19 cellular contexts compared by ENCODE assay signal in the genomic region with DNA sequence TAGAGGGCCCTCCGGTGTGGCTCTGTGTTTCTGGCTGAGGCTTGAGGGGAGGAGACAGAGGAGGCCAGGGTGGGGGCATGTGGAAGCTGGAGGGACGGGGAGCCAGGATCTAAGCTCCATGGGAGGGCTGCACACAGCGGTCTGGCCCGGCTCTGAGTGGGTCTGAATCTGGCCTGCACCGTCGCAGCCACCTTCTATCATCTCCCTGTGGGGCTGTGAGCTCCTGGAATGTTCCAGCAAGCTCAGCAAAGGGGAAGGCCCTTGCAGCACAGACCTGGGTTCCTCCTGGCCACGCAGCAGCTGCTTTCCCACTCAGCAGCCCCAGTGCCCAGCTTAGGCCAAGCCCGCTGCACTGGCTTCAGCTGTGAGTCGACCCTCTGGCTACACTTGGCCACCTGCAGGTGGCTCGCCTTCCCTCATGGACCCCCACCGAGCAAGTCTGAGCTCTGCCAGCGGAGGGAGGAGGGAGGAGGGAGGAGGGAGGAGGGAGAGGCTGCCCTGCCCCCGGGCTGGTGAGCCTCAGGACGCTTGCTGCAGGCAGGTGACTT. TPM values are rescaled to one million over a fixed set of nuclear protein-coding genes. Genes with fewer than 3 reads are reported as not detected.
A peak's percentile ranks its signal among the peaks of the same experiment; 100 is the strongest.
DNase-seq lines count a peak whose midpoint lies in the region; ATAC-seq and TF ChIP-seq lines count a peak whose summit lies in the region.
"Had no signal": no experiment of that assay in that cellular context is flagged by ENCODE, and none has a peak within 500 bp of the region (broad histone marks: within the 10 kb centered on the region; RNA-seq: fewer than 3 reads in every experiment).

No MANE protein-coding gene starts in this region.

- no peaks in the 10 kb centered on the region for H3K79me2 ChIP-seq in PC-3 (ENCODE audit: low read length)

- intact Hi-C loops in PC-3 (cut with micrococcal nuclease), result no loop called here
- intact Hi-C loops in stomach (cut with DNase I; ENCODE audit: low total_unique reads), result no loop called here

- H3K4me1 Mint-ChIP-seq in activated naive CD8-positive, alpha-beta T cell treated with anti-CD3 and anti-CD28 coated beads, Interleukin-2, amount 50 U/mL, for 24 hours, result peaks cover 2% of the 10 kb centered on the region
- H3K4me1 Mint-ChIP-seq in activated naive CD8-positive, alpha-beta T cell treated with anti-CD3 and anti-CD28 coated beads for 36 hours, result no peaks in the 10 kb centered on the region
- H3K4me1 Mint-ChIP-seq: mesothelial cell of epicardium, nephron had no signal

- peaks cover 37% of the 10 kb centered on the region for H3K27me3 Mint-ChIP-seq in activated naive CD8-positive, alpha-beta T cell treated with anti-CD3 and anti-CD28 coated beads, Interleukin-2, amount 50 U/mL, for 24 hours
- H3K27me3 Mint-ChIP-seq in activated naive CD8-positive, alpha-beta T cell treated with anti-CD3 and anti-CD28 coated beads for 36 hours, result peaks cover 39% of the 10 kb centered on the region

- H3K27ac Mint-ChIP-seq in activated naive CD8-positive, alpha-beta T cell treated with anti-CD3 and anti-CD28 coated beads, Interleukin-2, amount 50 U/mL, for 24 hours, result no peak overlapping the region
- no peak overlapping the region for H3K27ac Mint-ChIP-seq in activated naive CD8-positive, alpha-beta T cell treated with anti-CD3 and anti-CD28 coated beads for 36 hours
- H3K27ac Mint-ChIP-seq: activated naive CD8-positive, alpha-beta T cell; CD4-positive, alpha-beta T cell; HFFc6; mesothelial cell of epicardium; nephron had no signal

- no peak overlapping the region for H4K91ac ChIP-seq in neuronal stem cell (ENCODE audit: low read depth, low read length, poor library complexity)

- H3K4me1 ChIP-seq in PC-3 (ENCODE audit: insufficient read depth, low read length) (no peaks in the 10 kb centered on the region), stomach (peaks cover 17 to 43% (median 29%) of the 10 kb centered on the region in 4 donors), neuronal stem cell (ENCODE audit: control insufficient read depth in 2 of 2, insufficient read depth in 1 of 2, low read depth in 1 of 2, low read length in 2 of 2) (no peaks in the 10 kb centered on the region)

- DNase-seq in activated naive CD8-positive, alpha-beta T cell treated with anti-CD3 and anti-CD28 coated beads, Interleukin-2, amount 50 U/mL, for 24 hours, result peak; percentile 2
- DNase-seq in activated naive CD8-positive, alpha-beta T cell treated with anti-CD3 and anti-CD28 coated beads for 36 hours, result no peak
- DNase-seq in PC-3 (no peak), iPS-NIHi11 (ENCODE audit: low spot score) (peak; percentile 56), stomach (peak; percentile 9), neuronal stem cell (ENCODE audit: low spot score) (no peak), KG1 (lab: John Stamatoyannopoulos, UW) (no peak)
- no peak for DNase-seq in stimulated activated CD4-positive, alpha-beta T cell treated with anti-CD3 and anti-CD28 coated beads, Interleukin-1b, Interleukin-23, amount 100 ng/mL, for 48 hours
- DNase-seq: activated CD4-positive, alpha-beta T cell treated with anti-CD3 and anti-CD28 coated beads for 48 hours; HFFc6; NCI-H774 had no signal

- no TSS peak for BruUV-seq in PC-3 (replicated peaks; lab: Mats Ljungman, UMichigan)

- no peak overlapping the region for H3K18ac ChIP-seq in neuronal stem cell (ENCODE audit: low read length)

- H3F3A ChIP-seq in PC-3 (ENCODE audit: low read length, unreplicated experiment), result no peaks in the 10 kb centered on the region

- H3K9ac ChIP-seq in PC-3 (ENCODE audit: low read length), result no peak overlapping the region
- no peak overlapping the region for H3K9ac ChIP-seq in neuronal stem cell (ENCODE audit: low read depth, low read length, poor library complexity)

- H3K4me3 Mint-ChIP-seq in activated naive CD8-positive, alpha-beta T cell treated with anti-CD3 and anti-CD28 coated beads, Interleukin-2, amount 50 U/mL, for 24 hours, result no peak overlapping the region
- H3K4me3 Mint-ChIP-seq in activated naive CD8-positive, alpha-beta T cell treated with anti-CD3 and anti-CD28 coated beads for 36 hours, result no peak overlapping the region
- H3K4me3 Mint-ChIP-seq: activated naive CD8-positive, alpha-beta T cell; CD4-positive, alpha-beta T cell; HFFc6; mesothelial cell of epicardium; nephron had no signal

- no peak overlapping the region for H3K4me3 ChIP-seq in PC-3 (ENCODE audit: low read length)
- no peak overlapping the region for H3K4me3 ChIP-seq in stomach
- H3K4me3 ChIP-seq in neuronal stem cell (ENCODE audit: low read length in 2 of 2), result no peak overlapping the region
- H3K4me3 ChIP-seq: body of pancreas had no signal

- H3K4ac ChIP-seq in neuronal stem cell (ENCODE audit: low read length), result no peak overlapping the region

- H2AFZ ChIP-seq in PC-3 (ENCODE audit: low read length) (no peak overlapping the region), neuronal stem cell (ENCODE audit: low read length) (no peak overlapping the region)

- POLR2A ChIA-PET in PC-3 (lab: Charles Lee; ENCODE audit: unreplicated experiment), result interaction anchor here (0.6 kb wide), 1 partner anchor 714 kb away, joined by 3 read pairs; no protein-coding TSS in a partner anchor

- WGBS in stomach, 5 donors, result 24 to 63% (median 41%) methylated on average over 9 to 14 of the region's 14 CpGs
- WGBS in neuronal stem cell (ENCODE audit: extremely low coverage in 2 of 2, insufficient read length in 2 of 2, insufficient replicate concordance in 1 of 2), 2 donors, result no CpG with 5 or more reads among the region's 14 CpGs

- H3K9me3 Mint-ChIP-seq in activated naive CD8-positive, alpha-beta T cell treated with anti-CD3 and anti-CD28 coated beads, Interleukin-2, amount 50 U/mL, for 24 hours, result no peaks in the 10 kb centered on the region
- peaks cover 2% of the 10 kb centered on the region for H3K9me3 Mint-ChIP-seq in activated naive CD8-positive, alpha-beta T cell treated with anti-CD3 and anti-CD28 coated beads for 36 hours
- H3K9me3 Mint-ChIP-seq: CD4-positive, alpha-beta T cell; mesothelial cell of epicardium had no signal

- H2BK12ac ChIP-seq in neuronal stem cell (ENCODE audit: low read length), result no peak overlapping the region

- no peak for ATAC-seq in activated naive CD8-positive, alpha-beta T cell treated with anti-CD3 and anti-CD28 coated beads, Interleukin-2, amount 50 U/mL, for 24 hours
- ATAC-seq in PC-3, result peak; percentile 22; the same call in 1 of the 2 replicates
- ATAC-seq: body of pancreas had no signal

- no peaks in the 10 kb centered on the region for H3K36me3 Mint-ChIP-seq in activated naive CD8-positive, alpha-beta T cell treated with anti-CD3 and anti-CD28 coated beads, Interleukin-2, amount 50 U/mL, for 24 hours (ENCODE audit: low read depth)
- H3K36me3 Mint-ChIP-seq in activated naive CD8-positive, alpha-beta T cell treated with anti-CD3 and anti-CD28 coated beads for 36 hours, result peaks cover 2% of the 10 kb centered on the region
- H3K36me3 Mint-ChIP-seq: activated naive CD8-positive, alpha-beta T cell had no signal

- H3K27me3 ChIP-seq in PC-3 (ENCODE audit: low read length) (peaks cover 14% of the 10 kb centered on the region), stomach (peaks cover 47 to 68% (median 61%) of the 10 kb centered on the region in 3 donors), neuronal stem cell (ENCODE audit: control insufficient read depth in 3 of 3, insufficient read depth in 3 of 3, low read depth in 1 of 3, low read length in 3 of 3) (peaks cover 19 to 61% (median 45%) of the 10 kb centered on the region in 3 experiments)

- no peak for TF ChIP-seq EP300 in stomach (IDR thresholded peaks at IDR 0.05)

- H4K8ac ChIP-seq in neuronal stem cell (ENCODE audit: low read depth, low read length), result no peak overlapping the region

- no peak overlapping the region for H2AK5ac ChIP-seq in neuronal stem cell (ENCODE audit: low read depth, low read length)

- no peak overlapping the region for H3K23ac ChIP-seq in neuronal stem cell (ENCODE audit: low read depth, low read length, poor library complexity)

- no peak overlapping the region for H2BK15ac ChIP-seq in neuronal stem cell (ENCODE audit: low read length)

- H3K79me1 ChIP-seq in neuronal stem cell (ENCODE audit: low read depth, low read length), result peaks cover 3% of the 10 kb centered on the region

- H3K9me3 ChIP-seq in PC-3 (ENCODE audit: low read length) (no peaks in the 10 kb centered on the region), stomach (peaks cover 0 to 22% (median 8%) of the 10 kb centered on the region in 4 donors), neuronal stem cell (replicated peaks in 1 of 2; ENCODE audit: control insufficient read depth in 2 of 2, insufficient read depth in 1 of 2, low read depth in 1 of 2, low read length in 2 of 2) (peaks cover 13 to 29% of the 10 kb centered on the region in 2 donors)

- CTCF ChIA-PET in PC-3 (lab: Charles Lee), result no interaction called here

- no peaks in the 10 kb centered on the region for H3K36me3 ChIP-seq in PC-3 (ENCODE audit: low read depth, low read length)
- no peaks in the 10 kb centered on the region for H3K36me3 ChIP-seq in stomach
- no peaks in the 10 kb centered on the region for H3K36me3 ChIP-seq in neuronal stem cell (replicated peaks in 1 of 2; ENCODE audit: control insufficient read depth in 2 of 2, insufficient read depth in 2 of 2, low read length in 2 of 2)

- H3K14ac ChIP-seq in neuronal stem cell (ENCODE audit: low read length), result no peak overlapping the region

- TF ChIP-seq POLR2A in stomach (IDR thresholded peaks at IDR 0.05), result no peak

- no peak overlapping the region for H3K27ac ChIP-seq in PC-3 (ENCODE audit: low read length)
- H3K27ac ChIP-seq in stomach, result no peak overlapping the region
- no peak overlapping the region for H3K27ac ChIP-seq in neuronal stem cell (replicated peaks; ENCODE audit: low read length)
- H3K27ac ChIP-seq: body of pancreas had no signal

- no peaks in the 10 kb centered on the region for H4K20me1 ChIP-seq in PC-3 (ENCODE audit: low read length)

- no peaks in the 10 kb centered on the region for H3K9me2 ChIP-seq in PC-3 (replicated peaks; ENCODE audit: low read length)

- H3K4me2 ChIP-seq in PC-3 (ENCODE audit: low read length) (no peak overlapping the region), neuronal stem cell (ENCODE audit: insufficient read depth, low read length, poor library complexity, severe bottlenecking) (no peak overlapping the region)

- no peak overlapping the region for H2BK120ac ChIP-seq in neuronal stem cell (ENCODE audit: low read depth, low read length)

- TF ChIP-seq CTCF in PC-3 (conservative IDR thresholded peaks at IDR 0.05; ENCODE audit: low read depth, low read length) (no peak), stomach (IDR thresholded peaks at IDR 0.05) (no peak)

- no peak overlapping the region for H2BK5ac ChIP-seq in neuronal stem cell (ENCODE audit: low read length)

RNA-seq across cellular contexts. Expression of a gene that starts 5.3 kb away (rescaled TPM):
- not detected for total RNA-seq in activated naive CD8-positive, alpha-beta T cell treated with anti-CD3 and anti-CD28 coated beads for 36 hours
- not detected in 2 replicates for total RNA-seq in PC-3 (2014; rRNA removed)
- not detected for total RNA-seq in stomach
- not detected for polyA plus RNA-seq in stomach
- polyA plus RNA-seq in neuronal stem cell (2013, experiment 1 of 2), result not detected
- not detected for polyA plus RNA-seq in neuronal stem cell (2013, experiment 2 of 2)
- total RNA-seq: body of pancreas; CD4-positive, alpha-beta T cell; endothelial cell of umbilical vein; HFFc6; mesothelial cell of epicardium; pulmonary artery endothelial cell had no signal
- polyA plus RNA-seq: AG04450, endothelial cell of umbilical vein had no signal

RNA-seq across cellular contexts. Expression of a gene that starts 53.9 kb away (rescaled TPM):
- total RNA-seq in activated naive CD8-positive, alpha-beta T cell treated with anti-CD3 and anti-CD28 coated beads for 36 hours, result 10 to 100 TPM; 13.2 to 14.1 TPM
- total RNA-seq in PC-3 (2014; rRNA removed), result 6.2 and 11.2 TPM in 2 replicates
- total RNA-seq in stomach, result 100 to 1,000 TPM in 1 of 5 donors, 10 to 100 TPM in 4; 15.1 to 103 (median 53.9) TPM
- 1 to 10 TPM; 4.1 to 7.0 (median 5.2) TPM for polyA plus RNA-seq in stomach
- 8.6 TPM for polyA plus RNA-seq in neuronal stem cell (2013, experiment 1 of 2)
- 8.7 TPM for polyA plus RNA-seq in neuronal stem cell (2013, experiment 2 of 2)

Comparison
In these comparisons a context has a peak if more than half of its experiments do, and no peak if none do; other contexts are left out.
1. DNase-seq: peak in activated naive CD8-positive, alpha-beta T cell treated with anti-CD3 and anti-CD28 coated beads, Interleukin-2, amount 50 U/mL, for 24 hours (single experiment), iPS-NIHi11 (single experiment) and stomach (single experiment); none in activated naive CD8-positive, alpha-beta T cell treated with anti-CD3 and anti-CD28 coated beads for 36 hours (single experiment), PC-3 (single experiment), neuronal stem cell (single experiment), stimulated activated CD4-positive, alpha-beta T cell treated with anti-CD3 and anti-CD28 coated beads, Interleukin-1b, Interleukin-23, amount 100 ng/mL, for 48 hours (single experiment) and KG1 (single experiment).